Comparison of ENCODE assay signal across 22 cellular contexts in genomic region chr14:73524493-73524892, GRCh38. TPM values are rescaled to one million over a fixed set of nuclear protein-coding genes. Genes with fewer than 3 reads are reported as not detected.
"Had no signal": no experiment of that assay in that cellular context is flagged by ENCODE, and none has a peak within 500 bp of the region (broad histone marks: within the 10 kb centered on the region; RNA-seq: fewer than 3 reads in every experiment).

No MANE protein-coding gene starts in this region.

- H3K36me3 Mint-ChIP-seq: activated naive CD8-positive, alpha-beta T cell treated with anti-CD3 and anti-CD28 coated beads, Interleukin-2, amount 10 ng/mL, durations not matched to agents 7 days and 5 days; stimulated activated effector memory CD8-positive, alpha-beta T cell treated with anti-CD3 and anti-CD28 coated beads, Interleukin-12 subunit alpha, Interleukin-12 subunit beta, amount 100 ng/mL, for 72 hours had no signal

- H3K4me3 Mint-ChIP-seq: activated naive CD4-positive, alpha-beta T cell treated with anti-CD3 and anti-CD28 coated beads for 36 hours; activated naive CD8-positive, alpha-beta T cell treated with anti-CD3 and anti-CD28 coated beads, Interleukin-2, amount 10 ng/mL, durations not matched to agents 7 days and 5 days; nephron; stimulated activated effector memory CD8-positive, alpha-beta T cell treated with anti-CD3 and anti-CD28 coated beads, Interleukin-12 subunit alpha, Interleukin-12 subunit beta, amount 100 ng/mL, for 72 hours; stimulated activated naive CD8-positive, alpha-beta T cell treated with anti-CD3 and anti-CD28 coated beads, Interleukin-15, Interleukin-2, amounts not matched to agents 100 ng/mL and 50 ng/mL, for 24 hours had no signal

- H3K27me3 ChIP-seq: brain microvascular endothelial cell, heart left ventricle had no signal

- H3K4me3 ChIP-seq: heart left ventricle, skin epidermis had no signal

- ATAC-seq: esophagus mucosa; heart left ventricle; left lobe of liver; sciatic nerve; stimulated activated effector memory CD8-positive, alpha-beta T cell treated with anti-CD3 and anti-CD28 coated beads, Interleukin-12 subunit alpha, Interleukin-12 subunit beta, amount 100 ng/mL, for 72 hours had no signal

- H3K27ac ChIP-seq: brain microvascular endothelial cell, heart left ventricle, skin epidermis, VCaP had no signal

- H3K27me3 Mint-ChIP-seq: stimulated activated naive CD8-positive, alpha-beta T cell treated with anti-CD3 and anti-CD28 coated beads, Interleukin-15, Interleukin-2, amounts not matched to agents 100 ng/mL and 50 ng/mL, for 24 hours had no signal

- H3K4me1 Mint-ChIP-seq: activated naive CD8-positive, alpha-beta T cell treated with anti-CD3 and anti-CD28 coated beads, Interleukin-2, amount 10 ng/mL, durations not matched to agents 7 days and 5 days; nephron; stimulated activated effector memory CD8-positive, alpha-beta T cell treated with anti-CD3 and anti-CD28 coated beads, Interleukin-12 subunit alpha, Interleukin-12 subunit beta, amount 100 ng/mL, for 72 hours had no signal

- H3K27ac Mint-ChIP-seq: activated naive CD4-positive, alpha-beta T cell treated with anti-CD3 and anti-CD28 coated beads for 36 hours; activated naive CD8-positive, alpha-beta T cell treated with anti-CD3 and anti-CD28 coated beads, Interleukin-2, amount 10 ng/mL, durations not matched to agents 7 days and 5 days; nephron; stimulated activated effector memory CD8-positive, alpha-beta T cell treated with anti-CD3 and anti-CD28 coated beads, Interleukin-12 subunit alpha, Interleukin-12 subunit beta, amount 100 ng/mL, for 72 hours; stimulated activated naive CD8-positive, alpha-beta T cell treated with anti-CD3 and anti-CD28 coated beads, Interleukin-15, Interleukin-2, amounts not matched to agents 100 ng/mL and 50 ng/mL, for 24 hours had no signal

- H3K9me3 Mint-ChIP-seq: activated naive CD4-positive, alpha-beta T cell treated with anti-CD3 and anti-CD28 coated beads for 36 hours; nephron; stimulated activated effector memory CD8-positive, alpha-beta T cell treated with anti-CD3 and anti-CD28 coated beads, Interleukin-12 subunit alpha, Interleukin-12 subunit beta, amount 100 ng/mL, for 72 hours; stimulated activated naive CD8-positive, alpha-beta T cell treated with anti-CD3 and anti-CD28 coated beads, Interleukin-15, Interleukin-2, amounts not matched to agents 100 ng/mL and 50 ng/mL, for 24 hours had no signal

- H3K36me3 ChIP-seq: brain microvascular endothelial cell had no signal

- FAIRE-seq: astrocyte had no signal

- DNase-seq: activated CD4-positive, alpha-beta T cell treated with anti-CD3 and anti-CD28 coated beads for 4 hours; activated CD4-positive, alpha-beta T cell treated with anti-CD3 and anti-CD28 coated beads, Interleukin-2, amount 50 U/mL, for 4 hours; activated effector memory CD4-positive, alpha-beta T cell treated with anti-CD3 and anti-CD28 coated beads, Interleukin-2, amount 50 U/mL, for 16 hours; activated naive CD4-positive, alpha-beta T cell treated with anti-CD3 and anti-CD28 coated beads for 36 hours; activated naive CD8-positive, alpha-beta T cell treated with anti-CD3 and anti-CD28 coated beads, Interleukin-2, amount 10 ng/mL, durations not matched to agents 7 days and 5 days; amniotic stem cell; brain microvascular endothelial cell; foreskin fibroblast; heart left ventricle; kidney glomerular epithelial cell; stimulated activated CD4-positive, alpha-beta T cell treated with anti-CD3 and anti-CD28 coated beads, Interleukin-4, amount 100 ng/mL, for 24 hours; substantia nigra had no signal

RNA-seq across cellular contexts. Expression of gene HEATR4, which starts 34.3 kb away (rescaled TPM):
- total RNA-seq: activated naive CD4-positive, alpha-beta T cell treated with anti-CD3 and anti-CD28 coated beads for 36 hours; activated naive CD8-positive, alpha-beta T cell treated with anti-CD3 and anti-CD28 coated beads, Interleukin-2, amount 10 ng/mL, durations not matched to agents 7 days and 5 days; astrocyte; T-helper 1 cell treated with Interleukin-12 subunit alpha and Interleukin-12 subunit beta and Interleukin-4 antibody, amounts not matched to agents 30 ng/mL and 1 ng/mL, for 36 hours had no signal
